ENCODE assay signal across 1 cellular context in the genomic region with DNA sequence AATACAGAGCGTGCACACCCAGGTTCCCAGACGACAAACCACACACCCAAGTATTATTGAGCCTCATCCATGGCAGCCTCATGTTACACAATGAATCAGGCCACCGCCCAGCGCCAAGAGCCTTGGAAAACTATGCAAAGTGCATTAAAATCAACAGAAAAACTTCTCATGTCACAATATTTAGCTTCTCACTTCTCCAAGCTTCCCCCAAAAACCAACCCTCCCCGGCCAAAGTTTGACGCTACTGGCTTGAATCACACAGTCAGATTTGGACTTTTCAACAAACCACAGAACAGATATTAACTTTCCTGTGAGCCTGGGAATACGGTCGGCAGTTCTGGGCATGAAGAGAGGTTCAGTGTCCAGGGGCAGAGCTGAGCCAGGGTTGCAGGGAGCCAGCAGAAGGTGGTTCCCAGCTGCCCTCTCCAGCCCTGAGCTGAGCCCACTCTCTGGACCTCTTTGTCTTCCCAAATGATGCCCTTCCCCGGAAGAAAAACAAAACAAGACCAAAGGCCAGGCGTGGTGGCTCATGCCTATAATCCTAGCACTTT.
TF ChIP-seq lines count a peak whose summit lies in the region.

No MANE protein-coding gene starts in this region.

TF ChIP-seq in HepG2, 621 proteins besides CTCF, POLR2A, EP300 and RAD21 (continued from another document and continues in another):
- TF ChIP-seq, protein P1, sequence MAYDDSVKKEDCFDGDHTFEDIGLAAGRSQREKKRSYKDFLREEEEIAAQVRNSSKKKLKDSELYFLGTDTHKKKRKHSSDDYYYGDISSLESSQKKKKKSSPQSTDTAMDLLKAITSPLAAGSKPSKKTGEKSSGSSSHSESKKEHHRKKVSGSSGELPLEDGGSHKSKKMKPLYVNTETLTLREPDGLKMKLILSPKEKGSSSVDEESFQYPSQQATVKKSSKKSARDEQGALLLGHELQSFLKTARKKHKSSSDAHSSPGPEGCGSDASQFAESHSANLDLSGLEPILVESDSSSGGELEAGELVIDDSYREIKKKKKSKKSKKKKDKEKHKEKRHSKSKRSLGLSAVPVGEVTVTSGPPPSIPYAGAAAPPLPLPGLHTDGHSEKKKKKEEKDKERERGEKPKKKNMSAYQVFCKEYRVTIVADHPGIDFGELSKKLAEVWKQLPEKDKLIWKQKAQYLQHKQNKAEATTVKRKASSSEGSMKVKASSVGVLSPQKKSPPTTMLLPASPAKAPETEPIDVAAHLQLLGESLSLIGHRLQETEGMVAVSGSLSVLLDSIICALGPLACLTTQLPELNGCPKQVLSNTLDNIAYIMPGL (CRISPR knock-in tag; IDR thresholded peaks at IDR 0.05; ENCODE audit: borderline replicate concordance in 1 of 2, low read depth in 1 of 2) = no peak
- TF ChIP-seq KDM5B (CRISPR knock-in tag; IDR thresholded peaks at IDR 0.05; ENCODE audit: borderline replicate concordance) (no peak), ZNF451 (CRISPR knock-in tag; IDR thresholded peaks at IDR 0.05) (0 out of 2 replicates have a peak, but pooled peaks have one; percentile 37), JUNB (CRISPR knock-in tag; IDR thresholded peaks at IDR 0.05; ENCODE audit: borderline replicate concordance) (no peak), SCMH1 (CRISPR knock-in tag; IDR thresholded peaks at IDR 0.05; ENCODE audit: borderline replicate concordance) (no peak), GZF1 (CRISPR knock-in tag; IDR thresholded peaks at IDR 0.05) (no peak), ZMYM2 (CRISPR knock-in tag; IDR thresholded peaks at IDR 0.05) (0 out of 2 replicates have a peak, but pooled peaks have one; percentile 43), ZNF776 (CRISPR knock-in tag; IDR thresholded peaks at IDR 0.05) (no peak), SRF (IDR thresholded peaks at IDR 0.05; ENCODE audit: low read depth, low read length) (no peak), PCBP1 (IDR thresholded peaks at IDR 0.05; ENCODE audit: borderline replicate concordance, low read depth, low read length) (no peak), HOXD1 (CRISPR knock-in tag; IDR thresholded peaks at IDR 0.05) (no peak), ZFYVE20 (CRISPR knock-in tag; IDR thresholded peaks at IDR 0.05; ENCODE audit: borderline replicate concordance, low read depth) (no peak), RCOR2 (CRISPR knock-in tag; IDR thresholded peaks at IDR 0.05) (peak; percentile 46; the same call in 1 of the 2 replicates), NR2C2 (CRISPR knock-in tag; IDR thresholded peaks at IDR 0.05; ENCODE audit: borderline replicate concordance) (peak; percentile 76), ZNF33A (CRISPR knock-in tag; IDR thresholded peaks at IDR 0.05; ENCODE audit: borderline replicate concordance) (no peak), MYC (CRISPR knock-in tag; IDR thresholded peaks at IDR 0.05; ENCODE audit: borderline replicate concordance) (no peak), HIVEP1 (CRISPR knock-in tag; IDR thresholded peaks at IDR 0.05) (no peak), SALL1 (CRISPR knock-in tag; IDR thresholded peaks at IDR 0.05) (peak; percentile 10; the same call in 1 of the 2 replicates), ZNF614 (CRISPR knock-in tag; IDR thresholded peaks at IDR 0.05; ENCODE audit: borderline replicate concordance) (no peak), ZNF441 (CRISPR knock-in tag; IDR thresholded peaks at IDR 0.05; ENCODE audit: borderline replicate concordance) (0 out of 2 replicates have a peak, but pooled peaks have one; percentile 42), ARID2 (CRISPR knock-in tag; IDR thresholded peaks at IDR 0.05; ENCODE audit: borderline replicate concordance) (no peak), HNF4A (CRISPR knock-in tag; IDR thresholded peaks at IDR 0.05) (peak; percentile 15; the same call in 1 of the 2 replicates), ELF3 (CRISPR knock-in tag; IDR thresholded peaks at IDR 0.05) (no peak), ZNF660 (CRISPR knock-in tag; IDR thresholded peaks at IDR 0.05; ENCODE audit: borderline replicate concordance, low read depth) (no peak), SAFB2 (CRISPR knock-in tag; IDR thresholded peaks at IDR 0.05; ENCODE audit: borderline replicate concordance, low read depth) (no peak), ZBTB21 (CRISPR knock-in tag; IDR thresholded peaks at IDR 0.05) (no peak), ZFP37 (CRISPR knock-in tag; IDR thresholded peaks at IDR 0.05; ENCODE audit: borderline replicate concordance) (no peak), ZNF629 (CRISPR knock-in tag; conservative IDR thresholded peaks at IDR 0.05) (no peak), FOXC1 (CRISPR knock-in tag; IDR thresholded peaks at IDR 0.05; ENCODE audit: borderline replicate concordance) (no peak), GABPB1 (CRISPR knock-in tag; IDR thresholded peaks at IDR 0.05) (peak; percentile 58), ZNF431 (CRISPR knock-in tag; IDR thresholded peaks at IDR 0.05; ENCODE audit: borderline replicate concordance, low read depth) (no peak), SMC3 (IDR thresholded peaks at IDR 0.05; ENCODE audit: low read length) (no peak)
- TF ChIP-seq, protein P2, sequence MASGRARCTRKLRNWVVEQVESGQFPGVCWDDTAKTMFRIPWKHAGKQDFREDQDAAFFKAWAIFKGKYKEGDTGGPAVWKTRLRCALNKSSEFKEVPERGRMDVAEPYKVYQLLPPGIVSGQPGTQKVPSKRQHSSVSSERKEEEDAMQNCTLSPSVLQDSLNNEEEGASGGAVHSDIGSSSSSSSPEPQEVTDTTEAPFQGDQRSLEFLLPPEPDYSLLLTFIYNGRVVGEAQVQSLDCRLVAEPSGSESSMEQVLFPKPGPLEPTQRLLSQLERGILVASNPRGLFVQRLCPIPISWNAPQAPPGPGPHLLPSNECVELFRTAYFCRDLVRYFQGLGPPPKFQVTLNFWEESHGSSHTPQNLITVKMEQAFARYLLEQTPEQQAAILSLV (CRISPR knock-in tag; IDR thresholded peaks at IDR 0.05; ENCODE audit: borderline replicate concordance) = no peak
- TF ChIP-seq, protein P3, sequence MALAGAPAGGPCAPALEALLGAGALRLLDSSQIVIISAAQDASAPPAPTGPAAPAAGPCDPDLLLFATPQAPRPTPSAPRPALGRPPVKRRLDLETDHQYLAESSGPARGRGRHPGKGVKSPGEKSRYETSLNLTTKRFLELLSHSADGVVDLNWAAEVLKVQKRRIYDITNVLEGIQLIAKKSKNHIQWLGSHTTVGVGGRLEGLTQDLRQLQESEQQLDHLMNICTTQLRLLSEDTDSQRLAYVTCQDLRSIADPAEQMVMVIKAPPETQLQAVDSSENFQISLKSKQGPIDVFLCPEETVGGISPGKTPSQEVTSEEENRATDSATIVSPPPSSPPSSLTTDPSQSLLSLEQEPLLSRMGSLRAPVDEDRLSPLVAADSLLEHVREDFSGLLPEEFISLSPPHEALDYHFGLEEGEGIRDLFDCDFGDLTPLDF (CRISPR knock-in tag; IDR thresholded peaks at IDR 0.05) = no peak
- TF ChIP-seq, protein P4, sequence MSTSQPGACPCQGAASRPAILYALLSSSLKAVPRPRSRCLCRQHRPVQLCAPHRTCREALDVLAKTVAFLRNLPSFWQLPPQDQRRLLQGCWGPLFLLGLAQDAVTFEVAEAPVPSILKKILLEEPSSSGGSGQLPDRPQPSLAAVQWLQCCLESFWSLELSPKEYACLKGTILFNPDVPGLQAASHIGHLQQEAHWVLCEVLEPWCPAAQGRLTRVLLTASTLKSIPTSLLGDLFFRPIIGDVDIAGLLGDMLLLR (CRISPR knock-in tag; IDR thresholded peaks at IDR 0.05) = no peak
- TF ChIP-seq, protein P5, sequence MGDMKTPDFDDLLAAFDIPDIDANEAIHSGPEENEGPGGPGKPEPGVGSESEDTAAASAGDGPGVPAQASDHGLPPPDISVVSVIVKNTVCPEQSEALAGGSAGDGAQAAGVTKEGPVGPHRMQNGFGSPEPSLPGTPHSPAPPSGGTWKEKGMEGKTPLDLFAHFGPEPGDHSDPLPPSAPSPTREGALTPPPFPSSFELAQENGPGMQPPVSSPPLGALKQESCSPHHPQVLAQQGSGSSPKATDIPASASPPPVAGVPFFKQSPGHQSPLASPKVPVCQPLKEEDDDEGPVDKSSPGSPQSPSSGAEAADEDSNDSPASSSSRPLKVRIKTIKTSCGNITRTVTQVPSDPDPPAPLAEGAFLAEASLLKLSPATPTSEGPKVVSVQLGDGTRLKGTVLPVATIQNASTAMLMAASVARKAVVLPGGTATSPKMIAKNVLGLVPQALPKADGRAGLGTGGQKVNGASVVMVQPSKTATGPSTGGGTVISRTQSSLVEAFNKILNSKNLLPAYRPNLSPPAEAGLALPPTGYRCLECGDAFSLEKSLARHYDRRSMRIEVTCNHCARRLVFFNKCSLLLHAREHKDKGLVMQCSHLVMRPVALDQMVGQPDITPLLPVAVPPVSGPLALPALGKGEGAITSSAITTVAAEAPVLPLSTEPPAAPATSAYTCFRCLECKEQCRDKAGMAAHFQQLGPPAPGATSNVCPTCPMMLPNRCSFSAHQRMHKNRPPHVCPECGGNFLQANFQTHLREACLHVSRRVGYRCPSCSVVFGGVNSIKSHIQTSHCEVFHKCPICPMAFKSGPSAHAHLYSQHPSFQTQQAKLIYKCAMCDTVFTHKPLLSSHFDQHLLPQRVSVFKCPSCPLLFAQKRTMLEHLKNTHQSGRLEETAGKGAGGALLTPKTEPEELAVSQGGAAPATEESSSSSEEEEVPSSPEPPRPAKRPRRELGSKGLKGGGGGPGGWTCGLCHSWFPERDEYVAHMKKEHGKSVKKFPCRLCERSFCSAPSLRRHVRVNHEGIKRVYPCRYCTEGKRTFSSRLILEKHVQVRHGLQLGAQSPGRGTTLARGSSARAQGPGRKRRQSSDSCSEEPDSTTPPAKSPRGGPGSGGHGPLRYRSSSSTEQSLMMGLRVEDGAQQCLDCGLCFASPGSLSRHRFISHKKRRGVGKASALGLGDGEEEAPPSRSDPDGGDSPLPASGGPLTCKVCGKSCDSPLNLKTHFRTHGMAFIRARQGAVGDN (CRISPR knock-in tag; IDR thresholded peaks at IDR 0.05) = peak; percentile 62
- TF ChIP-seq, protein P6, sequence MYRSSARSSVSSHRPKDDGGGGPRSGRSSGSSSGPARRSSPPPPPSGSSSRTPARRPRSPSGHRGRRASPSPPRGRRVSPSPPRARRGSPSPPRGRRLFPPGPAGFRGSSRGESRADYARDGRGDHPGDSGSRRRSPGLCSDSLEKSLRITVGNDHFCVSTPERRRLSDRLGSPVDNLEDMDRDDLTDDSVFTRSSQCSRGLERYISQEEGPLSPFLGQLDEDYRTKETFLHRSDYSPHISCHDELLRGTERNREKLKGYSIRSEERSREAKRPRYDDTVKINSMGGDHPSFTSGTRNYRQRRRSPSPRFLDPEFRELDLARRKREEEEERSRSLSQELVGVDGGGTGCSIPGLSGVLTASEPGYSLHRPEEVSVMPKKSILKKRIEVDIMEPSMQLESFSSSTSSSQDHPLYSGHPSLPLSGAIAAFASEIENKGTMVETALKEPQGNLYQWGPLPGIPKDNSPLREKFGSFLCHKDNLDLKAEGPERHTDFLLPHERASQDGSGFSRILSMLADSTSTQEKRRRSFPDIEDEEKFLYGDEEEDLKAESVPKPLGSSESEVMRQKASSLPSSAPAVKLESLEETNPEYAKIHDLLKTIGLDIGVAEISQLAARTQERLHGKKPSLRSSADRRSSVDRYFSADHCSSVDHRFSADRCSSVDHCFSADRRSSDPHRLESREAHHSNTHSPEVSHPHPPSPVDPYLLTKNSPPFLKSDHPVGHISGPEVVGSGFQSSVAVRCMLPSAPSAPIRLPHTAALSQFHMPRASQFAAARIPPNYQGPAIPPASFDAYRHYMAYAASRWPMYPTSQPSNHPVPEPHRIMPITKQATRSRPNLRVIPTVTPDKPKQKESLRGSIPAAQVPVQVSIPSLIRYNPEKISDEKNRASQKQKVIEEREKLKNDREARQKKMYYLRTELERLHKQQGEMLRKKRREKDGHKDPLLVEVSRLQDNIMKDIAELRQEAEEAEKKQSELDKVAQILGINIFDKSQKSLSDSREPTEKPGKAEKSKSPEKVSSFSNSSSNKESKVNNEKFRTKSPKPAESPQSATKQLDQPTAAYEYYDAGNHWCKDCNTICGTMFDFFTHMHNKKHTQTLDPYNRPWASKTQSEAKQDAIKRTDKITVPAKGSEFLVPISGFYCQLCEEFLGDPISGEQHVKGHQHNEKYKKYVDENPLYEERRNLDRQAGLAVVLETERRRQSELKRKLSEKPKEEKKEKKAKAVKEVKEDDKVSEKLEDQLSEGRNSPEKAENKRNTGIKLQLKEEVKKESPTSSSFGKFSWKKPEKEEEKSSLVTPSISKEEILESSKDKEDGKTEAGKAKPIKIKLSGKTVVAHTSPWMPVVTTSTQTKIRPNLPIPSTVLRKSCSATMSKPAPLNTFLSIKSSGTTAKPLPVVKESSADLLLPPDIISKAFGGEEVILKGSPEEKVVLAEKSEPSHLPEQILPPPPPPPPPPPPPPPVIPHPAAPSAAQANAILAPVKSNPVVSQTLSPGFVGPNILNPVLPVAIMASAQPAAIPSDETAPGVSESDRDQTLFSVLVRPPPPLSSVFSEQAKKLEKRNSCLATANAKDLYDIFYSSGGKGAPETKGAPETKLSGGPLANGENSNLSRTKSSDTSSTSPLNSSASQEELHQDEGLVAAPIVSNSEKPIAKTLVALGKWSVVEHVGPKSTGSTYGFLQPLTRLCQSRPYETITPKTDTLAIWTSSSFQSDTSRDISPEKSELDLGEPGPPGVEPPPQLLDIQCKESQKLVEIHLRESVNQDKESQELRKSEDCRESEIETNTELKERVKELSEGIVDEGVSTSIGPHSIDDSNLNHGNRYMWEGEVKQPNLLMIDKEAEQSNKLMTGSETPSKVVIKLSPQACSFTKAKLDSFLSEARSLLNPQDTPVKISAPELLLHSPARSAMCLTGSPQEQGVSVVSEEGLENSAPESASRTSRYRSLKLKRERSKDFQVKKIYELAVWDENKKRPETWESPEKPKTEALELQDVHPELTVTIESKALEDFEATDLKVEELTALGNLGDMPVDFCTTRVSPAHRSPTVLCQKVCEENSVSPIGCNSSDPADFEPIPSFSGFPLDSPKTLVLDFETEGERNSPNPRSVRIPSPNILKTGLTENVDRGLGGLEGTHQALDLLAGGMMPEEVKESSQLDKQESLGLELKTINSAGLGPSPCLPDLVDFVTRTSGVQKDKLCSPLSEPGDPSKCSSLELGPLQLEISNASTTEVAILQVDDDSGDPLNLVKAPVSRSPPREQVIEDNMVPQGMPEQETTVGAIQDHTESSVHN (CRISPR knock-in tag; IDR thresholded peaks at IDR 0.05) = no peak
- TF ChIP-seq, protein P7, sequence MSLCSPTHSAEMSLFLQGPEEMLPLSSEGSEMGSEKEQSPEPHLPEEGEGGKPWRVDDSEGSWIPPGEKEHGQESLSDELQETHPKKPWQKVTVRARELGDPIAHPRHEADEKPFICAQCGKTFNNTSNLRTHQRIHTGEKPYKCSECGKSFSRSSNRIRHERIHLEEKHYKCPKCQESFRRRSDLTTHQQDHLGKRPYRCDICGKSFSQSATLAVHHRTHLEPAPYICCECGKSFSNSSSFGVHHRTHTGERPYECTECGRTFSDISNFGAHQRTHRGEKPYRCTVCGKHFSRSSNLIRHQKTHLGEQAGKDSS (CRISPR knock-in tag; IDR thresholded peaks at IDR 0.05; ENCODE audit: borderline replicate concordance, low read depth) = no peak
